Comparison of ENCODE assay signal across 9 cellular contexts in genomic region chr14:33702293-33702692, GRCh38.
"Had no signal": no experiment of that assay in that cellular context is flagged by ENCODE, and none has a peak within 500 bp of the region (broad histone marks: within the 10 kb centered on the region; RNA-seq: fewer than 3 reads in every experiment).

No MANE protein-coding gene starts in this region.

- ATAC-seq: GM23338, K562 had no signal

- H3K4me3 ChIP-seq: GM23338, K562 had no signal

- H3K4me2 ChIP-seq: GM23338 had no signal

- FAIRE-seq: H1, H54, K562 had no signal

- DNase-seq: H9, HCEC 1CT, IMR-90, KG1 had no signal

- H2AFZ ChIP-seq: GM23338 had no signal

- H3K27ac ChIP-seq: HL-60 had no signal
